ENCODE assay signal across 8 cellular contexts in the genomic region with DNA sequence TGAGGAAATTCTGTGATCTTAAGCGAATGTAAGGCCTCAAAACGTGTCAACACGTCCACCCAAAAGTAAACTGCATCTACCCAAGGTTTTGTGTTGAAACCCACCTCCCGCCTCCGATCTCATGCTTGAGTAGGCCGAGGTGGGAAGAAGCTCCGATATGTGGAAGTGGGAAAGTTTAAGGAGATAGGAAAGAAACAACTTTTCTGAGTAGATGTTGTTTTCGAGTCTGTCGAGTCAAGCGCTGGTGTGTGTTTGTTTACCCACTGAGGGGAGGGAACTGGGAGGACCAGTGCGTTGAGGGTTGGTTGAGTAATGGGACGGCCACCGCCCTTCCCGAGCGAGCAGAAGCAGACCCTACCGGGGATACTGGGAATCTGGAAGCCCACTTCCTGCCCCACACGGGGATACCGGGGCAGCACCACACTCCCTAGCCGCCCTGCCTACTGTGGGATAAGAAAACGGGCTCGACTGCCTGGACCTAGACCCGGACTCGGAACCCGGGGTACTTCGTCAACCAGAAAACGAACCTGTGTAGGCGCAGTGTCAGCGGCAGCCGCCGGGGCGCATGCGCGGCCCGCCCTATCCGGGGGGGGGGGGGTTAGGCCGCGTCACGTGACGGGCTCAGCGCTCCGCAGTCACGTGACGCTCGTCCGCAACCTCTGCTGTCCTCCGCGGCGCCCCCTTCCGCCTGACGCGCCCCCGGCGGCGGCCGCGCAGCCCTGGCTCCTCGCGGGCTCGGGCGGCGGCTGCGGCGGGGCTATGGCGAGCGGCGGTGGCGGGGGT. TPM values are rescaled to one million over a fixed set of nuclear protein-coding genes. Genes with fewer than 3 reads are reported as not detected.
DNase-seq lines count a peak whose midpoint lies in the region; ATAC-seq and TF ChIP-seq lines count a peak whose summit lies in the region.

A gene with protein sequence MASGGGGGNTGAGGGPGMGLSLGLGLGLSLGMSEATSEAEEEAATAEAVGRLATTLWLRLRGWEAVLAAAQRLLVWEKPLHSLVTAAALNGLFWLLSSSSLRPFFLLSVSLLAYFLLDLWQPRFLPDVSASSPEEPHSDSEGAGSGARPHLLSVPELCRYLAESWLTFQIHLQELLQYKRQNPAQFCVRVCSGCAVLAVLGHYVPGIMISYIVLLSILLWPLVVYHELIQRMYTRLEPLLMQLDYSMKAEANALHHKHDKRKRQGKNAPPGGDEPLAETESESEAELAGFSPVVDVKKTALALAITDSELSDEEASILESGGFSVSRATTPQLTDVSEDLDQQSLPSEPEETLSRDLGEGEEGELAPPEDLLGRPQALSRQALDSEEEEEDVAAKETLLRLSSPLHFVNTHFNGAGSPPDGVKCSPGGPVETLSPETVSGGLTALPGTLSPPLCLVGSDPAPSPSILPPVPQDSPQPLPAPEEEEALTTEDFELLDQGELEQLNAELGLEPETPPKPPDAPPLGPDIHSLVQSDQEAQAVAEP (plus strand): TSS at position 682 of the 783 bp plus-strand sequence. CDS start 78 bp downstream, at position 760.

- peak within 1 kb of the TSS; percentile 93 for H3K4me2 ChIP-seq in mammary epithelial cell (ENCODE audit: insufficient read depth, low read depth, low read length)

- BruUV-seq in mammary epithelial cell (replicated peaks; lab: Mats Ljungman, UMichigan) = TSS peak; percentile 64

- peak within 1 kb of the TSS; percentile 89 for H3K9ac ChIP-seq in mammary epithelial cell (ENCODE audit: insufficient read depth, low read length)

- peaks cover 49% of the 10 kb centered on the region for H3K79me2 ChIP-seq in mammary epithelial cell (ENCODE audit: insufficient read depth, low read length)

- H3K27me3 ChIP-seq in mammary epithelial cell (ENCODE audit: insufficient read depth, low read length) = no peaks in the 10 kb centered on the region
- H3K27me3 ChIP-seq in spleen (replicated peaks in 1 of 7) = no peaks in the 10 kb centered on the region

- H4K20me1 ChIP-seq in mammary epithelial cell (ENCODE audit: insufficient read depth, low read length) = no peaks in the 10 kb centered on the region

- TF ChIP-seq POLR2A in spleen (IDR thresholded peaks at IDR 0.05) = peak; percentile 88 to 97 (median 90)

- TF ChIP-seq CTCF in WI38 (IDR thresholded peaks at IDR 0.05; ENCODE audit: low read depth, low read length) (0 out of 2 replicates have a peak, but pooled peaks have one; percentile 4), mammary epithelial cell (conservative IDR thresholded peaks at IDR 0.05 in 1 of 2, IDR thresholded peaks at IDR 0.05 in 1 of 2; ENCODE audit: extremely low read depth in 1 of 2, insufficient read depth in 1 of 2, low read depth in 1 of 2, low read length in 2 of 2) (peak; percentile 22 to 38), spleen (IDR thresholded peaks at IDR 0.05 in 8 of 11, conservative IDR thresholded peaks at IDR 0.05 in 3 of 11) (peak in 9 of 11 experiments; percentile 10 to 66 (median 51))

- H3K27ac ChIP-seq in mammary epithelial cell (ENCODE audit: insufficient read depth, low read depth, low read length) = peak within 1 kb of the TSS; percentile 92
- peak within 1 kb of the TSS; percentile 95 to 100 (median 99) for H3K27ac ChIP-seq in spleen

- H3K4me1 ChIP-seq in mammary epithelial cell (ENCODE audit: insufficient read depth, low read length) (peaks cover 28% of the 10 kb centered on the region), spleen (peaks cover 20 to 87% (median 54%) of the 10 kb centered on the region in 6 donors)

- H3K9me3 ChIP-seq in mammary epithelial cell (replicated peaks; ENCODE audit: insufficient read depth, low read length) = no peaks in the 10 kb centered on the region
- no peaks in the 10 kb centered on the region for H3K9me3 ChIP-seq in spleen

- CTCF ChIA-PET in mammary epithelial cell (lab: Charles Lee; ENCODE audit: low non-redundant PET) = no interaction called here

- DNase-seq in 8988T (peak; percentile 94), NCI-H2227 treated with DMSO at 0.1 percent for 48 hours (lab: John Stamatoyannopoulos, UW) (peak; percentile 89), mammary epithelial cell (peak; percentile 87), inferior parietal cortex (ENCODE audit: extremely low spot score) (peak; percentile 80), spleen (peak; percentile 95)

- H3K4me3 ChIP-seq in WI38 (ENCODE audit: low read depth, low read length) = peak within 1 kb of the TSS; percentile 84
- peak within 1 kb of the TSS; percentile 83 to 89 (median 86) for H3K4me3 ChIP-seq in mammary epithelial cell (replicated peaks in 1 of 3; ENCODE audit: insufficient read depth in 1 of 3, low read depth in 2 of 3, low read length in 3 of 3)
- H3K4me3 ChIP-seq in spleen = peak within 1 kb of the TSS; percentile 59 to 95 (median 89)

- in situ Hi-C loops in mammary epithelial cell (cut with MboI; ENCODE audit: low sequenced_read_pairs in 2 of 2) = loop anchor here in 1 of 2 donors (10.0 kb wide), 1 partner anchor 97 kb away; a partner anchor contains a TSS

- 2% methylated on average over 19 of the region's 67 CpGs for WGBS in mammary epithelial cell (ENCODE audit: low coverage, missing lambda C conversion rate)
- WGBS in spleen, 5 donors = 0 to 1% (median 0%) methylated on average over 16 to 67 of the region's 67 CpGs

- peak within 1 kb of the TSS; percentile 97 for H2AFZ ChIP-seq in mammary epithelial cell (ENCODE audit: low read depth, low read length)

- ATAC-seq in GM18517 (IDR thresholded peaks at IDR 0.05; ENCODE audit: unreplicated experiment) (peak; percentile 36), HG03066 (IDR thresholded peaks at IDR 0.05; ENCODE audit: low read depth, unreplicated experiment) (peak; percentile 38)

- intact Hi-C loops in mammary epithelial cell (cut with micrococcal nuclease) (loop anchor here (1.0 to 5.0 kb wide), 7 partner anchors 17 to 175 kb away; a partner anchor contains a TSS), spleen (cut with DNase I; ENCODE audit: low total_unique reads) (no loop called here)

- dilution Hi-C loops in mammary epithelial cell (cut with HindIII; ENCODE audit: low sequenced_read_pairs) = no loop called here

- peaks cover 9% of the 10 kb centered on the region for H3K36me3 ChIP-seq in mammary epithelial cell (ENCODE audit: insufficient read depth, low read length)
- peaks cover 0 to 65% (median 58%) of the 10 kb centered on the region in 6 donors for H3K36me3 ChIP-seq in spleen

RNA-seq across cellular contexts. Expression of the gene that starts here (rescaled TPM):
- 10 to 100 TPM; 56.1 to 73.5 TPM for total RNA-seq in mammary epithelial cell
- 74.1 TPM for polyA plus RNA-seq in mammary epithelial cell
- polyA minus RNA-seq in mammary epithelial cell = 109 TPM
- total RNA-seq in spleen = 100 to 1,000 TPM in 2 of 7 donors, 10 to 100 TPM in 5; 51.5 to 101 (median 76.3) TPM
- 10 to 100 TPM; 30.0 to 47.2 (median 32.8) TPM for polyA plus RNA-seq in spleen

Comparison
In these comparisons a context has a peak if more than half of its experiments do, and no peak if none do; other contexts are left out.
1. Peak in every context shown above with its lines: DNase-seq, ATAC-seq, H3K4me3 ChIP-seq and H3K27ac ChIP-seq.